In the genomic region with DNA sequence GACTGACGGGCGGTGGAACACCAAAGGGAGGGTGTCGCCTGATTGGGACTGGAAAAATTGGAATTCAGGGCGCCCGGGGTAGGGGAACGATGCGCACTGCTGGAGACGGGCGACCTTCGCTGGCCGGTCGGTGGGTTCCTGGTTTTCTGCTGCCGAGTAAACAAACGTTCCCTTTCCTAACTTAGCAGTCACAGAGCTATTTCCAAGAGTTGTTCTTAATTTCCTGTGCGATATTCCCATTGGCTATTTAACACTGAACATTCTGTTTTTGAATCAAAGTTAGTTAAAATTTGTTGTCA, we compare ENCODE assay signal across 8 cellular contexts. TPM values are rescaled to one million over a fixed set of nuclear protein-coding genes. Genes with fewer than 3 reads are reported as not detected.
DNase-seq lines count a peak whose midpoint lies in the region; ATAC-seq and TF ChIP-seq lines count a peak whose summit lies in the region.

No MANE protein-coding gene starts in this region.

- H3K9ac ChIP-seq in duodenal mucosa (ENCODE audit: low read depth in 1 of 2, low read length in 2 of 2), result peak overlapping the region; percentile 61 to 63

- H3K9me3 ChIP-seq in duodenal mucosa (ENCODE audit: control insufficient read depth in 1 of 2, low read length in 2 of 2) (no peaks in the 10 kb centered on the region), mesodermal cell (ENCODE audit: control insufficient read depth, low read length) (no peaks in the 10 kb centered on the region), vagina (no peaks in the 10 kb centered on the region)

- H3K4me3 ChIP-seq in GM06990 (replicated peaks; ENCODE audit: low read depth, low read length) (peak overlapping the region; percentile 96), duodenal mucosa (ENCODE audit: low read depth in 1 of 2, low read length in 2 of 2) (peak overlapping the region; percentile 74 to 89), mesodermal cell (ENCODE audit: extremely low read depth, insufficient read depth, low read length, poor library complexity, severe bottlenecking) (peak overlapping the region; percentile 88), vagina (peak overlapping the region; percentile 68 to 71)

- no peaks in the 10 kb centered on the region for H3K27me3 ChIP-seq in GM06990 (replicated peaks; ENCODE audit: control insufficient read depth, insufficient read depth, low read length)
- H3K27me3 ChIP-seq in duodenal mucosa (ENCODE audit: control insufficient read depth in 1 of 2, insufficient read depth in 2 of 2, low read length in 2 of 2), result peaks cover 0 to 7% of the 10 kb centered on the region in 2 donors
- no peaks in the 10 kb centered on the region for H3K27me3 ChIP-seq in vagina

- no peak for TF ChIP-seq CTCF in GM06990 (IDR thresholded peaks at IDR 0.05; ENCODE audit: insufficient read depth, low read length, poor library complexity, severe bottlenecking)
- no peak for TF ChIP-seq CTCF in vagina (IDR thresholded peaks at IDR 0.05)

- ATAC-seq in GM21723 (IDR thresholded peaks at IDR 0.05; ENCODE audit: unreplicated experiment), result peak; percentile 25

- H3K36me3 ChIP-seq in GM06990 (ENCODE audit: control insufficient read depth, insufficient read depth, low read length) (no peaks in the 10 kb centered on the region), duodenal mucosa (ENCODE audit: control insufficient read depth in 1 of 2, insufficient read depth in 2 of 2, low read length in 2 of 2) (no peaks in the 10 kb centered on the region), mesodermal cell (ENCODE audit: control insufficient read depth, insufficient read depth, low read length) (peaks cover 20% of the 10 kb centered on the region), vagina (no peaks in the 10 kb centered on the region)

- 0 to 1% methylated on average over 12 of the region's 15 CpGs for WGBS in mesodermal cell (ENCODE audit: insufficient coverage in 2 of 2), 2 experiments

- intact Hi-C loops in vagina (cut with DNase I), result no loop called here

- TF ChIP-seq POLR2A in vagina (IDR thresholded peaks at IDR 0.05), result no peak

- DNase-seq in GM06990 (ENCODE audit: extremely low read depth, insufficient read length) (no peak), MV-4-11 (lab: John Stamatoyannopoulos, UW) (peak; percentile 26), vagina (ENCODE audit: extremely low spot score in 2 of 2) (no peak), NCI-H1417 (lab: John Stamatoyannopoulos, UW) (no peak), NCI-H2029 treated with DMSO at 0.1 percent for 48 hours (lab: John Stamatoyannopoulos, UW) (no peak)

- H3K4me1 ChIP-seq in duodenal mucosa (ENCODE audit: control insufficient read depth in 1 of 2, insufficient read depth in 2 of 2, low read length in 2 of 2) (peaks cover 0 to 6% of the 10 kb centered on the region in 2 donors), mesodermal cell (ENCODE audit: control insufficient read depth, insufficient read depth, low read length, poor library complexity, severe bottlenecking) (peaks cover 5% of the 10 kb centered on the region), vagina (peaks cover 6% of the 10 kb centered on the region)

- H3K27ac ChIP-seq in duodenal mucosa (ENCODE audit: low read depth, low read length) (no peak overlapping the region), mesodermal cell (ENCODE audit: low read depth, low read length, severe bottlenecking) (peak overlapping the region; percentile 90), vagina (peak overlapping the region; percentile 79)

RNA-seq across cellular contexts. Expression of a gene that starts 0.7 kb away (rescaled TPM):
- 24.1 TPM for polyA plus RNA-seq in mesodermal cell (2013, experiment 1 of 2)
- polyA plus RNA-seq in mesodermal cell (2013, experiment 2 of 2), result 25.6 TPM
- 1.7 TPM for total RNA-seq in vagina

RNA-seq across cellular contexts. Expression of a gene that starts 0.8 kb away (rescaled TPM):
- polyA plus RNA-seq in mesodermal cell (2013, experiment 1 of 2), result not detected
- not detected for polyA plus RNA-seq in mesodermal cell (2013, experiment 2 of 2)
- total RNA-seq in vagina, result not detected
